In genomic region chr14:46405095-46405494, GRCh38 we compare ENCODE assay signal across 16 cellular contexts.
DNase-seq lines count a peak whose midpoint lies in the region; ATAC-seq lines count a peak whose summit lies in the region.
"Had no signal": no experiment of that assay in that cellular context is flagged by ENCODE, and none has a peak within 500 bp of the region (broad histone marks: within the 10 kb centered on the region; RNA-seq: fewer than 3 reads in every experiment).

No MANE protein-coding gene starts in this region.

- ATAC-seq in left colon (peak; percentile 55), HG03159 (IDR thresholded peaks at IDR 0.05; ENCODE audit: unreplicated experiment) (no peak)
- no peak for ATAC-seq in activated CD8-positive, alpha-beta memory T cell treated with anti-CD3 and anti-CD28 coated beads, Interleukin-2, amount 10 ng/mL, durations not matched to agents 7 days and 5 days
- ATAC-seq: A549; activated naive CD4-positive, alpha-beta T cell treated with anti-CD3 and anti-CD28 coated beads, Interleukin-2, amount 50 U/mL, for 72 hours; body of pancreas; heart right ventricle; K562 had no signal

- CTCF ChIA-PET in activated CD4-positive, alpha-beta memory T cell treated with anti-CD3 and anti-CD28 coated beads for 36 hours (lab: Charles Lee): no interaction called here
- CTCF ChIA-PET in activated CD8-positive, alpha-beta memory T cell treated with anti-CD3 and anti-CD28 coated beads, Interleukin-2, amount 10 ng/mL, durations not matched to agents 7 days and 5 days (lab: Charles Lee): no interaction called here

- intact Hi-C loops in left colon (cut with DNase I, micrococcal nuclease): no loop called here
- intact Hi-C loops in activated CD4-positive, alpha-beta memory T cell treated with anti-CD3 and anti-CD28 coated beads for 36 hours (cut with micrococcal nuclease): no loop called here

- H3K27ac Mint-ChIP-seq in activated CD4-positive, alpha-beta memory T cell treated with anti-CD3 and anti-CD28 coated beads for 36 hours: no peak overlapping the region
- H3K27ac Mint-ChIP-seq in activated CD8-positive, alpha-beta memory T cell treated with anti-CD3 and anti-CD28 coated beads, Interleukin-2, amount 10 ng/mL, durations not matched to agents 7 days and 5 days: no peak overlapping the region
- H3K27ac Mint-ChIP-seq: activated naive CD4-positive, alpha-beta T cell treated with anti-CD3 and anti-CD28 coated beads, Interleukin-2, amount 50 U/mL, for 72 hours had no signal

- no peaks in the 10 kb centered on the region for H3K27me3 Mint-ChIP-seq in activated CD4-positive, alpha-beta memory T cell treated with anti-CD3 and anti-CD28 coated beads for 36 hours
- H3K27me3 Mint-ChIP-seq in activated CD8-positive, alpha-beta memory T cell treated with anti-CD3 and anti-CD28 coated beads, Interleukin-2, amount 10 ng/mL, durations not matched to agents 7 days and 5 days: no peaks in the 10 kb centered on the region

- POLR2A ChIA-PET in activated CD4-positive, alpha-beta memory T cell treated with anti-CD3 and anti-CD28 coated beads for 36 hours (lab: Charles Lee): no interaction called here

- in situ Hi-C loops in SK-MEL-5 (cut with HindIII; ENCODE audit: low pct_unique_long_range_greater_than_20kb, low sequenced_read_pairs): no loop called here

- H3K4me1 Mint-ChIP-seq in activated CD4-positive, alpha-beta memory T cell treated with anti-CD3 and anti-CD28 coated beads for 36 hours (ENCODE audit: low read depth): no peaks in the 10 kb centered on the region
- no peaks in the 10 kb centered on the region for H3K4me1 Mint-ChIP-seq in activated CD8-positive, alpha-beta memory T cell treated with anti-CD3 and anti-CD28 coated beads, Interleukin-2, amount 10 ng/mL, durations not matched to agents 7 days and 5 days

- peak; percentile 1 for DNase-seq in SIG-M5 treated with dmso at 0.1 percent for 504 hours (lab: John Stamatoyannopoulos, UW; ENCODE audit: unreplicated experiment)
- DNase-seq in SIG-M5 (lab: John Stamatoyannopoulos, UW): no peak
- peak; percentile 2 for DNase-seq in SK-MEL-5 (ENCODE audit: low read depth, low spot score)
- DNase-seq in left colon: no peak
- DNase-seq in activated CD4-positive, alpha-beta memory T cell treated with anti-CD3 and anti-CD28 coated beads for 36 hours: no peak
- no peak for DNase-seq in activated gamma-delta T cell (lab: John Stamatoyannopoulos, UW)
- DNase-seq in activated CD8-positive, alpha-beta memory T cell treated with anti-CD3 and anti-CD28 coated beads, Interleukin-2, amount 10 ng/mL, durations not matched to agents 7 days and 5 days: no peak
- DNase-seq: activated CD4-positive, alpha-beta T cell treated with anti-CD3 and anti-CD28 coated beads for 48 hours; body of pancreas; heart right ventricle; NCI-H2227 treated with DMSO at 0.1 percent for 48 hours; T1000 had no signal

- peaks cover 6% of the 10 kb centered on the region for H3K9me3 Mint-ChIP-seq in activated CD4-positive, alpha-beta memory T cell treated with anti-CD3 and anti-CD28 coated beads for 36 hours
- H3K9me3 Mint-ChIP-seq in activated CD8-positive, alpha-beta memory T cell treated with anti-CD3 and anti-CD28 coated beads, Interleukin-2, amount 10 ng/mL, durations not matched to agents 7 days and 5 days (ENCODE audit: low read depth): peaks cover 2% of the 10 kb centered on the region

- H3K4me3 Mint-ChIP-seq in activated CD4-positive, alpha-beta memory T cell treated with anti-CD3 and anti-CD28 coated beads for 36 hours: no peak overlapping the region
- no peak overlapping the region for H3K4me3 Mint-ChIP-seq in activated CD8-positive, alpha-beta memory T cell treated with anti-CD3 and anti-CD28 coated beads, Interleukin-2, amount 10 ng/mL, durations not matched to agents 7 days and 5 days

- H3K36me3 Mint-ChIP-seq in activated CD4-positive, alpha-beta memory T cell treated with anti-CD3 and anti-CD28 coated beads for 36 hours: no peaks in the 10 kb centered on the region
- H3K36me3 Mint-ChIP-seq in activated CD8-positive, alpha-beta memory T cell treated with anti-CD3 and anti-CD28 coated beads, Interleukin-2, amount 10 ng/mL, durations not matched to agents 7 days and 5 days: no peaks in the 10 kb centered on the region
- H3K36me3 Mint-ChIP-seq: activated naive CD4-positive, alpha-beta T cell treated with anti-CD3 and anti-CD28 coated beads, Interleukin-2, amount 50 U/mL, for 72 hours had no signal

Comparison
In these comparisons a context has a peak if more than half of its experiments do, and no peak if none do; other contexts are left out.
1. DNase-seq: peak in SIG-M5 treated with dmso at 0.1 percent for 504 hours (single experiment) and SK-MEL-5 (single experiment); none in SIG-M5 (single experiment), left colon (0 of 2), activated CD4-positive, alpha-beta memory T cell treated with anti-CD3 and anti-CD28 coated beads for 36 hours (single experiment), activated gamma-delta T cell (single experiment) and activated CD8-positive, alpha-beta memory T cell treated with anti-CD3 and anti-CD28 coated beads, Interleukin-2, amount 10 ng/mL, durations not matched to agents 7 days and 5 days (single experiment).